In the genomic region with DNA sequence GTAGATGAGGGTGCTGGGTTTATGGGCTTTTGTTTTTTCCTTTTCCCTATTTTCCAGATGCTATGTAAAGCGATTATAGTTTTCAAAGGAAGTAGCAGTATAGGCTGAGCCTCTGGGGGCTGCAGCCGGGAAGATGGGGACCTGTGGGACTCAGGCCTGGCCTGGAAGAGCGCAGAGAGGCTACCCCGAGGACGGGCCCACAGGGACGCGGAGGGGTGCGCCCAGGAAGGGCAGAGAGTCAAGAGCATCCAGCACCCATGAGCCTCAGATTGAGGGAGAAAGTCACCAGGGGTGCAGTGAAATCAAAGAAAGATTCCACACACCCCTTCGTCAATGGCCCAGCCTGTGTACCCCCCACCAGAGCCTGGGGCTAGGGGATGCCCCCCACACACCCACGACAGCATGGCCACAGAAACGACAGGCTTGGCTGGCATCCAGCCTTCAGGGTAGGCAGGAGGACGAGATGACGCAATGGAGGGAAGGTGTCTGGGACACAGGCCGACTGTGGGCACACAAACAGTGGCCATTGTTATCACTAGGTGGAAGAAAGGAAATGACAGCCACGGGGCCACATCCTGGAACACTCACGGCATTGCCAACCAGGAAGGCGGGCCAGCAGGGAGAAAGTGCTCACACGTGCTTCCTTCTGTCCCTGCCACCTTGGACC, we compare ENCODE assay signal across 8 cellular contexts. TPM values are rescaled to one million over a fixed set of nuclear protein-coding genes. Genes with fewer than 3 reads are reported as not detected.
A peak's percentile ranks its signal among the peaks of the same experiment; 100 is the strongest.
DNase-seq lines count a peak whose midpoint lies in the region; ATAC-seq and TF ChIP-seq lines count a peak whose summit lies in the region.

No MANE protein-coding gene starts in this region.

- 30 to 42% (median 36%) methylated on average over 17 to 18 of the region's 18 CpGs for WGBS in stomach, 5 donors

- H3K27ac ChIP-seq in stomach, result peak overlapping the region; percentile 67 to 83 (median 76)

- peak overlapping the region; percentile 92 to 99 (median 96) for H3K27ac Mint-ChIP-seq in immature natural killer cell

- H3K27me3 ChIP-seq in stomach, result no peaks in the 10 kb centered on the region

- ATAC-seq in GM21717 (IDR thresholded peaks at IDR 0.05; ENCODE audit: unreplicated experiment), result no peak
- no peak for ATAC-seq in GM21786 (IDR thresholded peaks at IDR 0.05; ENCODE audit: unreplicated experiment)

- H3K4me3 Mint-ChIP-seq in immature natural killer cell, result peak overlapping the region; percentile 60 to 74 (median 66)

- H3K9me3 Mint-ChIP-seq in immature natural killer cell, result peaks cover 0 to 2% (median 0%) of the 10 kb centered on the region in 6 donors

- H3K9me3 ChIP-seq in stomach, result no peaks in the 10 kb centered on the region

- peaks cover 7 to 12% (median 8%) of the 10 kb centered on the region in 3 donors for H3K36me3 Mint-ChIP-seq in immature natural killer cell

- H3K27me3 Mint-ChIP-seq in immature natural killer cell (ENCODE audit: low read depth in 3 of 3), result peaks cover 16 to 20% (median 17%) of the 10 kb centered on the region in 3 donors

- intact Hi-C loops in stomach (cut with DNase I; ENCODE audit: low total_unique reads), result no loop called here

- TF ChIP-seq EP300 in stomach (IDR thresholded peaks at IDR 0.05), result no peak

- TF ChIP-seq POLR2A in stomach (IDR thresholded peaks at IDR 0.05), result no peak

- H3K4me3 ChIP-seq in stomach, result no peak overlapping the region

- no peak for TF ChIP-seq CTCF in stomach (IDR thresholded peaks at IDR 0.05)

- peaks cover 24 to 64% (median 54%) of the 10 kb centered on the region in 4 donors for H3K4me1 ChIP-seq in stomach

- H3K36me3 ChIP-seq in stomach, result peaks cover 0 to 6% (median 2%) of the 10 kb centered on the region in 4 donors

- peaks cover 52 to 54% of the 10 kb centered on the region in 2 donors for H3K4me1 Mint-ChIP-seq in immature natural killer cell

- DNase-seq in NCI-H1092 (lab: John Stamatoyannopoulos, UW), result peak; percentile 45
- peak; percentile 69 for DNase-seq in activated gamma-delta T cell treated with anti-CD3 and anti-CD28 coated beads, Interleukin-2, amount 50 U/mL, for 16 hours (ENCODE audit: low read depth)
- DNase-seq in immature natural killer cell, result peak; percentile 94 to 95 (median 94)
- peak; percentile 93 for DNase-seq in stomach
- DNase-seq in GM19240 (ENCODE audit: insufficient read length, low spot score), result no peak
- DNase-seq in T1000 (lab: John Stamatoyannopoulos, UW), result no peak

RNA-seq across cellular contexts. Expression of gene PLA2G6, which starts 9.0 kb away (rescaled TPM):
- polyA plus RNA-seq in immature natural killer cell (10 to 100 TPM in 1 of 3 donors, 1 to 10 TPM in 2; 3.3 to 11.4 (median 4.2) TPM), stomach (10 to 100 TPM in 2 of 3 donors, 1 to 10 TPM in 1; 6.0 to 24.8 (median 11.8) TPM)
- 10 to 100 TPM; 24.0 to 68.3 (median 30.0) TPM for total RNA-seq in stomach

RNA-seq across cellular contexts. Expression of gene MAFF, which starts 29.2 kb away (rescaled TPM):
- polyA plus RNA-seq in immature natural killer cell (10 to 100 TPM in 2 of 3 donors, 1 to 10 TPM in 1; 8.1 to 20.8 (median 15.2) TPM), stomach (10 to 100 TPM; 16.0 to 65.7 (median 35.7) TPM)
- 100 to 1,000 TPM in 2 of 5 donors, 10 to 100 TPM in 1, 1 to 10 TPM in 1, under 1 TPM in 1; 0.58 to 130 (median 58.9) TPM for total RNA-seq in stomach

Comparison
In these comparisons a context has a peak if more than half of its experiments do, and no peak if none do; other contexts are left out.
1. DNase-seq: peak in NCI-H1092 (single experiment), activated gamma-delta T cell treated with anti-CD3 and anti-CD28 coated beads, Interleukin-2, amount 50 U/mL, for 16 hours (single experiment), immature natural killer cell (3 of 3) and stomach (single experiment); none in GM19240 (single experiment) and T1000 (single experiment).